ENCODE assay signal across 8 cellular contexts in genomic region chr7:73738220-73738611, GRCh38. TPM values are rescaled to one million over a fixed set of nuclear protein-coding genes. Genes with fewer than 3 reads are reported as not detected.
DNase-seq lines count a peak whose midpoint lies in the region; ATAC-seq and TF ChIP-seq lines count a peak whose summit lies in the region.

No MANE protein-coding gene starts in this region.

- H3K9ac ChIP-seq in BLaER1, result peak overlapping the region; percentile 87

- H3K27ac ChIP-seq in BLaER1 (peak overlapping the region; percentile 83), coronary artery (peak overlapping the region; percentile 72 to 91)

- no peak for TF ChIP-seq POLR2A in NB4 (IDR thresholded peaks at IDR 0.05; ENCODE audit: extremely low read depth, insufficient read length)

- ATAC-seq in GM19397 (IDR thresholded peaks at IDR 0.05; ENCODE audit: unreplicated experiment) (peak; percentile 16), left lobe of liver (peak; percentile 31), HG02763 (IDR thresholded peaks at IDR 0.05; ENCODE audit: unreplicated experiment) (no peak)

- peaks cover 9% of the 10 kb centered on the region for H3K27me3 ChIP-seq in BLaER1

- DNase-seq in NB4 (ENCODE audit: low read depth), result peak; percentile 80
- peak; percentile 63 for DNase-seq in activated CD4-positive, alpha-beta T cell treated with anti-CD3 and anti-CD28 coated beads, Interleukin-2, amount 50 U/mL, for 1 hour
- DNase-seq in coronary artery (ENCODE audit: low spot score), result no peak
- DNase-seq in left lobe of liver (ENCODE audit: low spot score), result no peak
- DNase-seq in stimulated activated CD4-positive, alpha-beta T cell treated with anti-CD3 and anti-CD28 coated beads, Interleukin-2, amount 100 ng/mL, for 48 hours, result peak; percentile 61 to 63

- H3K4me1 ChIP-seq in BLaER1, result peaks cover 35% of the 10 kb centered on the region

- H3K9me3 ChIP-seq in BLaER1, result no peaks in the 10 kb centered on the region

- TF ChIP-seq CTCF in NB4 (IDR thresholded peaks at IDR 0.05; ENCODE audit: low read depth, low read length) (no peak), coronary artery (IDR thresholded peaks at IDR 0.05) (no peak)

- peak overlapping the region; percentile 97 for H3K4me3 ChIP-seq in BLaER1
- peak overlapping the region; percentile 76 for H3K4me3 ChIP-seq in NB4 (ENCODE audit: low read depth, low read length)
- peak overlapping the region; percentile 99 for H3K4me3 ChIP-seq in coronary artery

- H3K4me2 ChIP-seq in BLaER1, result peak overlapping the region; percentile 99

- peaks cover 23% of the 10 kb centered on the region for H3K36me3 ChIP-seq in BLaER1

- H4K20me1 ChIP-seq in BLaER1, result peaks cover 16% of the 10 kb centered on the region

RNA-seq across cellular contexts. Expression of gene ABHD11, which starts 0.4 kb away (rescaled TPM):
- 6.9 TPM for total RNA-seq in left lobe of liver

RNA-seq across cellular contexts. Expression of gene STX1A, which starts 18.7 kb away (rescaled TPM):
- 2.9 TPM for total RNA-seq in left lobe of liver

RNA-seq across cellular contexts. Expression of gene CLDN3, which starts 31.9 kb away (rescaled TPM):
- total RNA-seq in left lobe of liver, result 28.9 TPM

RNA-seq across cellular contexts. Expression of gene BUD23, which starts 54.8 kb away (rescaled TPM):
- 28.2 TPM for total RNA-seq in left lobe of liver

RNA-seq across cellular contexts. Expression of gene DNAJC30, which starts 55.0 kb away (rescaled TPM):
- 10.0 TPM for total RNA-seq in left lobe of liver

Comparison
In these comparisons a context has a peak if more than half of its experiments do, and no peak if none do; other contexts are left out.
1. DNase-seq: peak in NB4 (single experiment), activated CD4-positive, alpha-beta T cell treated with anti-CD3 and anti-CD28 coated beads, Interleukin-2, amount 50 U/mL, for 1 hour (single experiment) and stimulated activated CD4-positive, alpha-beta T cell treated with anti-CD3 and anti-CD28 coated beads, Interleukin-2, amount 100 ng/mL, for 48 hours (2 of 2); none in coronary artery (single experiment) and left lobe of liver (single experiment).
2. Peak in every context shown above with its lines, with median percentiles within 50 percentile points of each other: H3K4me3 ChIP-seq.